Comparison of ENCODE assay signal across 21 cellular contexts in genomic region chr14:30982583-30982982, GRCh38.
"Had no signal": no experiment of that assay in that cellular context is flagged by ENCODE, and none has a peak within 500 bp of the region (broad histone marks: within the 10 kb centered on the region; RNA-seq: fewer than 3 reads in every experiment).

No MANE protein-coding gene starts in this region.

- H3K4me3 ChIP-seq: esophagus muscularis mucosa, right atrium auricular region, skin epidermis, suprapubic skin had no signal

- ATAC-seq: activated naive CD8-positive, alpha-beta T cell treated with anti-CD3 and anti-CD28 coated beads, Interleukin-2, amount 50 U/mL, for 24 hours; activated T-helper 17 cell treated with anti-CD3 and anti-CD28 coated beads, Interleukin-2, amount 50 U/mL, for 72 hours; left ventricle myocardium superior; natural killer cell treated with Interleukin-12 subunit alpha and Interleukin-12 subunit beta and Interleukin-15 and Interleukin-18, amount 100 ng/mL, for 72 hours had no signal

- H3K27ac ChIP-seq: esophagus muscularis mucosa, right atrium auricular region, skin epidermis, suprapubic skin had no signal

- H3K9me3 ChIP-seq: esophagus muscularis mucosa, right atrium auricular region, suprapubic skin had no signal

- H3K27me3 Mint-ChIP-seq: activated naive CD8-positive, alpha-beta T cell treated with anti-CD3 and anti-CD28 coated beads, Interleukin-2, amount 50 U/mL, for 24 hours; activated T-helper 17 cell treated with anti-CD3 and anti-CD28 coated beads, Interleukin-2, amount 50 U/mL, for 72 hours; natural killer cell treated with Interleukin-12 subunit alpha and Interleukin-12 subunit beta and Interleukin-15 and Interleukin-18, amount 100 ng/mL, for 72 hours; stimulated activated naive CD8-positive, alpha-beta T cell treated with anti-CD3 and anti-CD28 coated beads, Interleukin-15, Interleukin-2, amounts not matched to agents 100 ng/mL and 50 ng/mL, for 24 hours had no signal

- H3K4me3 Mint-ChIP-seq: activated naive CD8-positive, alpha-beta T cell treated with anti-CD3 and anti-CD28 coated beads, Interleukin-2, amount 50 U/mL, for 24 hours; activated T-helper 17 cell treated with anti-CD3 and anti-CD28 coated beads, Interleukin-2, amount 50 U/mL, for 72 hours; natural killer cell treated with Interleukin-12 subunit alpha and Interleukin-12 subunit beta and Interleukin-15 and Interleukin-18, amount 100 ng/mL, for 72 hours; stimulated activated naive CD8-positive, alpha-beta T cell treated with anti-CD3 and anti-CD28 coated beads, Interleukin-15, Interleukin-2, amounts not matched to agents 100 ng/mL and 50 ng/mL, for 24 hours had no signal

- H3K9me3 Mint-ChIP-seq: activated naive CD8-positive, alpha-beta T cell treated with anti-CD3 and anti-CD28 coated beads, Interleukin-2, amount 50 U/mL, for 24 hours; activated T-helper 17 cell treated with anti-CD3 and anti-CD28 coated beads, Interleukin-2, amount 50 U/mL, for 72 hours; natural killer cell treated with Interleukin-12 subunit alpha and Interleukin-12 subunit beta and Interleukin-15 and Interleukin-18, amount 100 ng/mL, for 72 hours; stimulated activated naive CD8-positive, alpha-beta T cell treated with anti-CD3 and anti-CD28 coated beads, Interleukin-15, Interleukin-2, amounts not matched to agents 100 ng/mL and 50 ng/mL, for 24 hours had no signal

- H3K36me3 ChIP-seq: esophagus muscularis mucosa, right atrium auricular region, suprapubic skin had no signal

- DNase-seq: activated CD4-positive, CD25-positive, alpha-beta regulatory T cell treated with anti-CD3 and anti-CD28 coated beads, Interleukin-2, amount 50 U/mL, for 72 hours; activated naive CD4-positive, alpha-beta T cell treated with Interleukin-2 at 50 U/mL for 16 hours; activated naive CD8-positive, alpha-beta T cell treated with anti-CD3 and anti-CD28 coated beads, Interleukin-2, amount 50 U/mL, for 24 hours; activated T-cell treated with anti-CD3 and anti-CD28 coated beads for 4 hours; aorta; cortex of kidney; effector CD4-positive, alpha-beta T cell; kidney glomerular epithelial cell; left ventricle myocardium superior; mesenchymal stem cell; stimulated activated CD4-positive, alpha-beta T cell treated with anti-CD3 and anti-CD28 coated beads, Interleukin-4, amount 100 ng/mL, for 4 hours; stimulated activated CD8-positive, alpha-beta memory T cell treated with anti-CD3 and anti-CD28 coated beads, Interleukin-4, amount 100 ng/mL, for 48 hours; T1000; trophoblast cell had no signal

- H3K27me3 ChIP-seq: esophagus muscularis mucosa, right atrium auricular region, suprapubic skin had no signal

- H3K27ac Mint-ChIP-seq: activated naive CD8-positive, alpha-beta T cell treated with anti-CD3 and anti-CD28 coated beads, Interleukin-2, amount 50 U/mL, for 24 hours; activated T-helper 17 cell treated with anti-CD3 and anti-CD28 coated beads, Interleukin-2, amount 50 U/mL, for 72 hours; natural killer cell treated with Interleukin-12 subunit alpha and Interleukin-12 subunit beta and Interleukin-15 and Interleukin-18, amount 100 ng/mL, for 72 hours; stimulated activated naive CD8-positive, alpha-beta T cell treated with anti-CD3 and anti-CD28 coated beads, Interleukin-15, Interleukin-2, amounts not matched to agents 100 ng/mL and 50 ng/mL, for 24 hours had no signal

- H3K36me3 Mint-ChIP-seq: natural killer cell treated with Interleukin-12 subunit alpha and Interleukin-12 subunit beta and Interleukin-15 and Interleukin-18, amount 100 ng/mL, for 72 hours had no signal
